ENCODE assay signal across 21 cellular contexts in genomic region chr7:67765481-67765880, GRCh38.
"Had no signal": no experiment of that assay in that cellular context is flagged by ENCODE, and none has a peak within 500 bp of the region (broad histone marks: within the 10 kb centered on the region; RNA-seq: fewer than 3 reads in every experiment).

No MANE protein-coding gene starts in this region.

- H3K4me2 ChIP-seq: KMS-11 had no signal

- H3K27ac ChIP-seq: KMS-11, RWPE1 had no signal

- ATAC-seq: Panc1, PC-3, SK-N-SH treated with all-trans-retinoic acid at 6 μM for 48 hours had no signal

- H3K9ac ChIP-seq: KMS-11 had no signal

- DNase-seq: IMR-90, Kasumi-1, MM.1S, NCI-H1092 treated with DMSO at 0.1 percent for 48 hours, NCI-H1436, NCI-H187, NCI-H2029, NCI-H2081 treated with DMSO at 0.1 percent for 48 hours, NCI-H2171, NCI-H226, NCI-H446, NCI-H510A, NCI-H524 treated with DMSO at 0.1 percent for 48 hours, NCI-H69, NCI-H774, PC-3, SHP77 had no signal
